In the genomic region with DNA sequence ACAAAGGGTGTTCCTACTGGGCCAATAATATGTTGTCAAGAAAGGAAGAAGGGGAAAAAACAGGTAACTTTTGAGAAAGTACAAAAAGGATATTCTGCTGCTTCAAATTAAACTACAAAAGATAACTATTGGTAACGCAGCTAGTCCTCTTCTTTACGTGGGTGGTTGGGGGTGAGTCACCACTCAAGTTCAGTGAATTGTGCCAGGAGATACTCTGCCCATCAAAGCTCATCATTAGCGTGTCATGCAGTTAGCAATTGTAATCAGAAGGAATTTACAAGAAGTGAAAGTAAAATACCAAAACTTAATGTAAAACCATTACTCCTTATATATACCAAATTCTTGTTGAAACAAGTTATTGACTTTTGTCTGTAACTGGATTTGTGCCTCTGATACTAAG, we compare ENCODE assay signal across 19 cellular contexts.
DNase-seq lines count a peak whose midpoint lies in the region; TF ChIP-seq lines count a peak whose summit lies in the region.
"Had no signal": no experiment of that assay in that cellular context is flagged by ENCODE, and none has a peak within 500 bp of the region (broad histone marks: within the 10 kb centered on the region; RNA-seq: fewer than 3 reads in every experiment).

No MANE protein-coding gene starts in this region.

- H3K27me3 ChIP-seq in OCI-LY3 (ENCODE audit: low read depth, low read length): no peaks in the 10 kb centered on the region
- H3K27me3 ChIP-seq: adrenal gland had no signal

- no peaks in the 10 kb centered on the region for H3K4me1 Mint-ChIP-seq in immature natural killer cell
- H3K4me1 Mint-ChIP-seq in activated T-helper 1 cell treated with anti-CD3 and anti-CD28 coated beads, Interleukin-12 subunit alpha, Interleukin-12 subunit beta, Interleukin-2, Interleukin-4 antibody, amounts not matched to agents 30 ng/mL and 10 ng/mL and 1 ng/mL, durations not matched to agents 14 hours and 24 hours and 36 hours (ENCODE audit: low read depth): no peaks in the 10 kb centered on the region

- intact Hi-C loops in activated T-helper 1 cell treated with anti-CD3 and anti-CD28 coated beads, Interleukin-12 subunit alpha, Interleukin-12 subunit beta, Interleukin-2, Interleukin-4 antibody, amounts not matched to agents 30 ng/mL and 10 ng/mL and 1 ng/mL, durations not matched to agents 14 hours and 24 hours and 36 hours (cut with micrococcal nuclease): no loop called here

- no peaks in the 10 kb centered on the region for H3K4me1 ChIP-seq in OCI-LY3 (ENCODE audit: low read length)
- H3K4me1 ChIP-seq: adrenal gland, left ventricle myocardium inferior had no signal

- no peaks in the 10 kb centered on the region for H3K27me3 Mint-ChIP-seq in immature natural killer cell (ENCODE audit: low read depth in 3 of 3)
- no peaks in the 10 kb centered on the region for H3K27me3 Mint-ChIP-seq in activated T-helper 1 cell treated with anti-CD3 and anti-CD28 coated beads, Interleukin-12 subunit alpha, Interleukin-12 subunit beta, Interleukin-2, Interleukin-4 antibody, amounts not matched to agents 30 ng/mL and 10 ng/mL and 1 ng/mL, durations not matched to agents 14 hours and 24 hours and 36 hours (ENCODE audit: insufficient read depth)
- H3K27me3 Mint-ChIP-seq: CD4-positive, alpha-beta T cell; dendritic cell treated with granulocyte-macrophage colony-stimulating factor and Interleukin-4, amounts not matched to agents 40 ng/mL and 50 ng/mL, for 4 days had no signal

- H3K27ac ChIP-seq in OCI-LY3 (ENCODE audit: low read length): no peak overlapping the region
- H3K27ac ChIP-seq: hepatocyte, left ventricle myocardium inferior had no signal

- no peaks in the 10 kb centered on the region for H3K9me3 ChIP-seq in OCI-LY3 (ENCODE audit: insufficient read depth, low read length)
- H3K9me3 ChIP-seq: adrenal gland, left ventricle myocardium inferior had no signal

- peak; percentile 4 for DNase-seq in ELR (ENCODE audit: low read depth)
- DNase-seq in choroid plexus epithelial cell (ENCODE audit: low read depth): peak; percentile 20
- peak; percentile 76 for DNase-seq in renal cortical epithelial cell (ENCODE audit: low read depth)
- DNase-seq in immature natural killer cell: no peak
- DNase-seq in SW 1271 (lab: John Stamatoyannopoulos, UW): no peak
- DNase-seq in activated T-helper 1 cell treated with anti-CD3 and anti-CD28 coated beads, Interleukin-12 subunit alpha, Interleukin-12 subunit beta, Interleukin-2, Interleukin-4 antibody, amounts not matched to agents 30 ng/mL and 10 ng/mL and 1 ng/mL, durations not matched to agents 14 hours and 24 hours and 36 hours (ENCODE audit: low spot score): no peak
- no peak for DNase-seq in activated effector memory CD4-positive, alpha-beta T cell treated with Interleukin-2 at 50 U/mL for 16 hours
- DNase-seq: activated CD4-positive, alpha-beta T cell treated with anti-CD3 and anti-CD28 coated beads for 4 hours; activated T-cell treated with anti-CD3 and anti-CD28 coated beads, Interleukin-2, amount 50 U/mL, for 1 hour; CD4-positive, alpha-beta T cell; left ventricle myocardium inferior; NCI-H1930; NCI-H748 treated with DMSO at 0.1 percent for 48 hours; posterior cingulate gyrus; Right ventricle myocardium superior had no signal

- H3K9me3 Mint-ChIP-seq in immature natural killer cell: peaks cover 0 to 32% (median 8%) of the 10 kb centered on the region in 6 donors
- peaks cover 8% of the 10 kb centered on the region for H3K9me3 Mint-ChIP-seq in activated T-helper 1 cell treated with anti-CD3 and anti-CD28 coated beads, Interleukin-12 subunit alpha, Interleukin-12 subunit beta, Interleukin-2, Interleukin-4 antibody, amounts not matched to agents 30 ng/mL and 10 ng/mL and 1 ng/mL, durations not matched to agents 14 hours and 24 hours and 36 hours
- H3K9me3 Mint-ChIP-seq: CD4-positive, alpha-beta T cell; dendritic cell treated with granulocyte-macrophage colony-stimulating factor and Interleukin-4, amounts not matched to agents 40 ng/mL and 50 ng/mL, for 4 days had no signal

- no peak overlapping the region for H3K9ac ChIP-seq in OCI-LY3 (ENCODE audit: low read length)

- no peaks in the 10 kb centered on the region for H4K20me1 ChIP-seq in OCI-LY3 (ENCODE audit: insufficient read depth, low read length)

- H2AFZ ChIP-seq in OCI-LY3 (ENCODE audit: low read depth, low read length): 0 out of 2 replicates have a peak overlapping the region, but pooled peaks have one; percentile 29
- H2AFZ ChIP-seq: hepatocyte had no signal

- TF ChIP-seq CTCF in OCI-LY3 (IDR thresholded peaks at IDR 0.05; ENCODE audit: low read depth, low read length) (no peak), choroid plexus epithelial cell (conservative IDR thresholded peaks at IDR 0.05; ENCODE audit: low read depth, low read length) (no peak)

- H3K4me3 Mint-ChIP-seq in immature natural killer cell: no peak overlapping the region
- no peak overlapping the region for H3K4me3 Mint-ChIP-seq in activated T-helper 1 cell treated with anti-CD3 and anti-CD28 coated beads, Interleukin-12 subunit alpha, Interleukin-12 subunit beta, Interleukin-2, Interleukin-4 antibody, amounts not matched to agents 30 ng/mL and 10 ng/mL and 1 ng/mL, durations not matched to agents 14 hours and 24 hours and 36 hours
- H3K4me3 Mint-ChIP-seq: CD4-positive, alpha-beta T cell; dendritic cell treated with granulocyte-macrophage colony-stimulating factor and Interleukin-4, amounts not matched to agents 40 ng/mL and 50 ng/mL, for 4 days had no signal

- H3K4me3 ChIP-seq in OCI-LY3 (ENCODE audit: low read length) (no peak overlapping the region), choroid plexus epithelial cell (ENCODE audit: low read depth, low read length) (no peak overlapping the region)
- H3K4me3 ChIP-seq: hepatocyte, left ventricle myocardium inferior had no signal

- H3K79me2 ChIP-seq in OCI-LY3 (ENCODE audit: low read length): no peaks in the 10 kb centered on the region
- H3K79me2 ChIP-seq: hepatocyte had no signal

- H3K4me2 ChIP-seq in OCI-LY3 (ENCODE audit: low read length): no peak overlapping the region
- H3K4me2 ChIP-seq: hepatocyte had no signal

- H3K27ac Mint-ChIP-seq in immature natural killer cell: no peak overlapping the region
- no peak overlapping the region for H3K27ac Mint-ChIP-seq in activated T-helper 1 cell treated with anti-CD3 and anti-CD28 coated beads, Interleukin-12 subunit alpha, Interleukin-12 subunit beta, Interleukin-2, Interleukin-4 antibody, amounts not matched to agents 30 ng/mL and 10 ng/mL and 1 ng/mL, durations not matched to agents 14 hours and 24 hours and 36 hours
- H3K27ac Mint-ChIP-seq: CD4-positive, alpha-beta T cell; dendritic cell treated with granulocyte-macrophage colony-stimulating factor and Interleukin-4, amounts not matched to agents 40 ng/mL and 50 ng/mL, for 4 days had no signal

- no peaks in the 10 kb centered on the region for H3K36me3 ChIP-seq in OCI-LY3 (replicated peaks; ENCODE audit: low read depth, low read length)
- H3K36me3 ChIP-seq: adrenal gland, left ventricle myocardium inferior had no signal

- no peaks in the 10 kb centered on the region for H3K36me3 Mint-ChIP-seq in immature natural killer cell
- H3K36me3 Mint-ChIP-seq in activated T-helper 1 cell treated with anti-CD3 and anti-CD28 coated beads, Interleukin-12 subunit alpha, Interleukin-12 subunit beta, Interleukin-2, Interleukin-4 antibody, amounts not matched to agents 30 ng/mL and 10 ng/mL and 1 ng/mL, durations not matched to agents 14 hours and 24 hours and 36 hours (ENCODE audit: low read depth): no peaks in the 10 kb centered on the region

Comparison
In these comparisons a context has a peak if more than half of its experiments do, and no peak if none do; other contexts are left out.
1. DNase-seq: peak in ELR (single experiment), choroid plexus epithelial cell (single experiment) and renal cortical epithelial cell (single experiment); none in immature natural killer cell (0 of 3), SW 1271 (0 of 2), activated T-helper 1 cell treated with anti-CD3 and anti-CD28 coated beads, Interleukin-12 subunit alpha, Interleukin-12 subunit beta, Interleukin-2, Interleukin-4 antibody, amounts not matched to agents 30 ng/mL and 10 ng/mL and 1 ng/mL, durations not matched to agents 14 hours and 24 hours and 36 hours (single experiment) and activated effector memory CD4-positive, alpha-beta T cell treated with Interleukin-2 at 50 U/mL for 16 hours (single experiment).